13 cellular contexts compared by ENCODE assay signal in genomic region chr22:23784215-23784732, GRCh38. TPM values are rescaled to one million over a fixed set of nuclear protein-coding genes. Genes with fewer than 3 reads are reported as not detected.
A peak's percentile ranks its signal among the peaks of the same experiment; 100 is the strongest.
DNase-seq lines count a peak whose midpoint lies in the region; ATAC-seq, FAIRE-seq and TF ChIP-seq lines count a peak whose summit lies in the region.
"Had no signal": no experiment of that assay in that cellular context is flagged by ENCODE, and none has a peak within 500 bp of the region (broad histone marks: within the 10 kb centered on the region; RNA-seq: fewer than 3 reads in every experiment).

No MANE protein-coding gene starts in this region.

- H3K4me1 ChIP-seq in small intestine (ENCODE audit: control insufficient read depth in 2 of 2, insufficient read depth in 1 of 2, low read depth in 1 of 2, low read length in 1 of 2) (peaks cover 3 to 6% of the 10 kb centered on the region in 2 donors), foreskin keratinocyte (no peaks in the 10 kb centered on the region)

- H3K9me3 Mint-ChIP-seq in T-helper 1 cell treated with Interleukin-12 subunit alpha and Interleukin-12 subunit beta and Interleukin-4 antibody, amounts not matched to agents 30 μg/mL and 1 μg/mL, for 36 hours = no peaks in the 10 kb centered on the region

- ATAC-seq in foreskin keratinocyte = no peak
- no peak for ATAC-seq in HG02973 (IDR thresholded peaks at IDR 0.05; ENCODE audit: unreplicated experiment)
- no peak for ATAC-seq in HG03280 (IDR thresholded peaks at IDR 0.05; ENCODE audit: unreplicated experiment)
- ATAC-seq: left cardiac atrium had no signal

- peaks cover 19% of the 10 kb centered on the region for H3K4me1 Mint-ChIP-seq in T-helper 1 cell treated with Interleukin-12 subunit alpha and Interleukin-12 subunit beta and Interleukin-4 antibody, amounts not matched to agents 30 μg/mL and 1 μg/mL, for 36 hours (ENCODE audit: low read depth)

- H3K36me3 Mint-ChIP-seq in T-helper 1 cell treated with Interleukin-12 subunit alpha and Interleukin-12 subunit beta and Interleukin-4 antibody, amounts not matched to agents 30 μg/mL and 1 μg/mL, for 36 hours (ENCODE audit: low read depth) = no peaks in the 10 kb centered on the region

- POLR2A ChIA-PET in RWPE1 (lab: Yijun Ruan, JAX; ENCODE audit: low non-redundant PET) = no interaction called here

- H3K27me3 Mint-ChIP-seq in T-helper 1 cell treated with Interleukin-12 subunit alpha and Interleukin-12 subunit beta and Interleukin-4 antibody, amounts not matched to agents 30 μg/mL and 1 μg/mL, for 36 hours (ENCODE audit: low read depth) = no peaks in the 10 kb centered on the region

- peak overlapping the region; percentile 33 for H3K27ac Mint-ChIP-seq in T-helper 1 cell treated with Interleukin-12 subunit alpha and Interleukin-12 subunit beta and Interleukin-4 antibody, amounts not matched to agents 30 μg/mL and 1 μg/mL, for 36 hours

- TF ChIP-seq CTCF in RWPE1 (conservative IDR thresholded peaks at IDR 0.05; ENCODE audit: low read depth) (no peak), foreskin keratinocyte (conservative IDR thresholded peaks at IDR 0.05) (no peak)

- no peaks in the 10 kb centered on the region for H3K9me3 ChIP-seq in small intestine (ENCODE audit: control insufficient read depth, low read depth)

- H3K27ac ChIP-seq in RWPE1 = peak overlapping the region; percentile 23; the same call in 1 of the 2 replicates
- H3K27ac ChIP-seq in small intestine (ENCODE audit: low read depth in 1 of 2, low read length in 1 of 2) = no peak overlapping the region
- no peak overlapping the region for H3K27ac ChIP-seq in foreskin keratinocyte
- H3K27ac ChIP-seq: 22Rv1 had no signal

- H3K4me3 Mint-ChIP-seq in T-helper 1 cell treated with Interleukin-12 subunit alpha and Interleukin-12 subunit beta and Interleukin-4 antibody, amounts not matched to agents 30 μg/mL and 1 μg/mL, for 36 hours = no peak overlapping the region

- DNase-seq in T-helper 1 cell (no peak), RWPE1 (ENCODE audit: low spot score) (no peak), glomerular visceral epithelial cell (ENCODE audit: extremely low spot score) (peak; percentile 75), small intestine (peak; percentile 46), foreskin keratinocyte (no peak)
- DNase-seq: left cardiac atrium, NCI-H1417 treated with DMSO at 0.1 percent for 48 hours had no signal

- CTCF ChIA-PET in RWPE1 (lab: Yijun Ruan, JAX) = no interaction called here

- no peaks in the 10 kb centered on the region for H3K36me3 ChIP-seq in small intestine (ENCODE audit: control insufficient read depth in 2 of 2, insufficient read depth in 2 of 2, low read length in 2 of 2)

- WGBS in small intestine, 3 donors = 46 to 62% (median 52%) methylated on average over 8 of the region's 8 CpGs

- H3K27me3 ChIP-seq in small intestine (ENCODE audit: control insufficient read depth in 2 of 2, insufficient read depth in 2 of 2, low read length in 2 of 2) (no peaks in the 10 kb centered on the region), foreskin keratinocyte (no peaks in the 10 kb centered on the region)

- no peak for FAIRE-seq in small intestine (lab: Jason Lieb, UNC)

- no peak overlapping the region for H3K4me3 ChIP-seq in small intestine (ENCODE audit: low read depth in 1 of 2, low read length in 2 of 2)

RNA-seq across cellular contexts. Expression of gene SMARCB1, which starts 2.5 kb away (rescaled TPM):
- polyA plus RNA-seq in small intestine (10 to 100 TPM; 29.3 to 74.3 (median 36.2) TPM), foreskin keratinocyte (113 and 121 TPM in 2 replicates)
- total RNA-seq in foreskin keratinocyte = 96.9 and 99.4 TPM in 2 replicates
- total RNA-seq: G401 had no signal

RNA-seq across cellular contexts. Expression of gene MMP11, which starts 11.6 kb away (rescaled TPM):
- 1 to 10 TPM in 2 of 3 donors, not detected in 1; 1.1 to 1.7 TPM for polyA plus RNA-seq in small intestine
- 0.25 and 0.58 TPM in 2 replicates for total RNA-seq in foreskin keratinocyte
- 0.21 and 0.31 TPM in 2 replicates for polyA plus RNA-seq in foreskin keratinocyte
- total RNA-seq: G401 had no signal

RNA-seq across cellular contexts. Expression of gene CHCHD10, which starts 16.5 kb away (rescaled TPM):
- 100 to 1,000 TPM; 212 to 544 (median 351) TPM for polyA plus RNA-seq in small intestine
- 29.9 and 71.2 TPM in 2 replicates for total RNA-seq in foreskin keratinocyte
- 75.0 and 101 TPM in 2 replicates for polyA plus RNA-seq in foreskin keratinocyte
- total RNA-seq: G401 had no signal

RNA-seq across cellular contexts. Expression of gene C22orf15, which starts 21.5 kb away (rescaled TPM):
- polyA plus RNA-seq in small intestine (under 1 TPM in 1 of 3 donors, not detected in 2; 0.07 TPM), foreskin keratinocyte (0.51 and 0.92 TPM in 2 replicates)
- 0.35 and 0.92 TPM in 2 replicates for total RNA-seq in foreskin keratinocyte
- total RNA-seq: G401, left cardiac atrium had no signal

RNA-seq across cellular contexts. Expression of gene VPREB3, which starts 30.0 kb away (rescaled TPM):
- 1 to 10 TPM in 1 of 3 donors, not detected in 2; 6.2 TPM for polyA plus RNA-seq in small intestine
- total RNA-seq in foreskin keratinocyte = not detected in 2 replicates
- polyA plus RNA-seq in foreskin keratinocyte = not detected in 2 replicates
- total RNA-seq: fibroblast of villous mesenchyme, G401 had no signal

Comparison
In these comparisons a context has a peak if more than half of its experiments do, and no peak if none do; other contexts are left out.
1. DNase-seq: peak in glomerular visceral epithelial cell (single experiment) and small intestine (single experiment); none in T-helper 1 cell (0 of 5), RWPE1 (single experiment) and foreskin keratinocyte (0 of 2).